ENCODE assay signal across 36 cellular contexts in genomic region chr12:59158681-59159080, GRCh38.
"Had no signal": no experiment of that assay in that cellular context is flagged by ENCODE, and none has a peak within 500 bp of the region (broad histone marks: within the 10 kb centered on the region; RNA-seq: fewer than 3 reads in every experiment).

No MANE protein-coding gene starts in this region.

- H3K9ac ChIP-seq: KMS-11 had no signal

- H3K36me3 ChIP-seq: MG63 had no signal

- H3K4me3 ChIP-seq: MG63 had no signal

- DNase-seq: Karpas-422, Kasumi-1, KG1, MG63, MM.1S, MV-4-11, NCI-H1048, NCI-H1092, NCI-H1092 treated with DMSO at 0.1 percent for 48 hours, NCI-H1105, NCI-H1105 treated with DMSO at 0.1 percent for 48 hours, NCI-H1417, NCI-H1417 treated with DMSO at 0.1 percent for 48 hours, NCI-H1436, NCI-H1436 treated with DMSO at 0.1 percent for 48 hours, NCI-H146, NCI-H1694, NCI-H1694 treated with DMSO at 0.1 percent for 48 hours, NCI-H187, NCI-H187 treated with DMSO at 0.1 percent for 48 hours, NCI-H1930, NCI-H2029, NCI-H2029 treated with DMSO at 0.1 percent for 48 hours, NCI-H2081, NCI-H2081 treated with DMSO at 0.1 percent for 48 hours, NCI-H2107, NCI-H2171, NCI-H2171 treated with DMSO at 0.1 percent for 48 hours, NCI-H2227 treated with DMSO at 0.1 percent for 48 hours, NCI-H226, NCI-H345, NCI-H446, NCI-H446 treated with DMSO at 0.1 percent for 48 hours, NCI-H510A, NCI-H510A treated with DMSO at 0.1 percent for 48 hours had no signal

- H3K9me3 ChIP-seq: MG63 had no signal

- H3K27ac ChIP-seq: KMS-11 had no signal

- H3K27me3 ChIP-seq: MG63 had no signal

- H3K4me2 ChIP-seq: KMS-11 had no signal
